ENCODE assay signal across 9 cellular contexts in the genomic region with DNA sequence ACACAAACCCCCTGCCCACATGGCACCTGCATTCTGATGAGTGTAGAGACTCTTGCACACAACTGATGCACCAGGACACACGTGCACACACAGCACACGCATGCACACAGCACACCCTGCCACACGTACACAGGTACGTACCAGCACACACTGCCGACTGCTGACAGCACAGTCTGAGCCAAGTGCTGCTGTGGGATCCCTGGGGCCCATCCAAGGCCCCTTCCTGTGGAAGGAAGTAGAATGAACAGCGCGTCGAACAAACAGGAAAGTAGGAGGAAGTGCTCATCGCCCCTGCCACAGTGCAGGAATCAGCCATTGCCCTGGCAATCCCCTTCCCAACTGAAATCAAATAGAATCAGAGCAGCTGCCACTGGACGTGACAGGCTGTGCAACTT. TPM values are rescaled to one million over a fixed set of nuclear protein-coding genes. Genes with fewer than 3 reads are reported as not detected.
DNase-seq lines count a peak whose midpoint lies in the region; ATAC-seq, FAIRE-seq and TF ChIP-seq lines count a peak whose summit lies in the region.
"Had no signal": no experiment of that assay in that cellular context is flagged by ENCODE, and none has a peak within 500 bp of the region (broad histone marks: within the 10 kb centered on the region; RNA-seq: fewer than 3 reads in every experiment).

No MANE protein-coding gene starts in this region.

- peak; percentile 5 for DNase-seq in Ammon's horn (ENCODE audit: low spot score)
- no peak for DNase-seq in HTR-8/SVneo (ENCODE audit: insufficient read length, low spot score)
- DNase-seq in coronary artery (ENCODE audit: low spot score) = peak; percentile 50
- no peak for DNase-seq in neural crest cell (ENCODE audit: low read depth, low spot score)
- no peak for DNase-seq in RWPE1 (ENCODE audit: low spot score)
- no peak for DNase-seq in pons (ENCODE audit: low spot score)
- DNase-seq in putamen (ENCODE audit: low spot score) = no peak

- H3K27ac ChIP-seq in coronary artery (no peak overlapping the region), RWPE1 (no peak overlapping the region)

- no peaks in the 10 kb centered on the region for H3K9me3 Mint-ChIP-seq in neural crest cell

- ATAC-seq in GM19463 (IDR thresholded peaks at IDR 0.05; ENCODE audit: unreplicated experiment) = no peak

- H3K4me3 ChIP-seq in coronary artery = no peak overlapping the region

- H3K4me1 Mint-ChIP-seq in neural crest cell = peaks cover 27% of the 10 kb centered on the region

- TF ChIP-seq CTCF in coronary artery (IDR thresholded peaks at IDR 0.05) (no peak), neural crest cell (conservative IDR thresholded peaks at IDR 0.05) (no peak), RWPE1 (conservative IDR thresholded peaks at IDR 0.05; ENCODE audit: low read depth) (no peak)

- peak overlapping the region; percentile 77 for H3K27ac Mint-ChIP-seq in neural crest cell (ENCODE audit: unreplicated experiment)

- POLR2A ChIA-PET in RWPE1 (lab: Yijun Ruan, JAX; ENCODE audit: low non-redundant PET) = no interaction called here

- peak; percentile 36 for FAIRE-seq in HTR-8/SVneo (lab: Jason Lieb, UNC)
- FAIRE-seq: colon had no signal

- H3K27me3 Mint-ChIP-seq in neural crest cell (ENCODE audit: low read depth) = no peaks in the 10 kb centered on the region

- no peak overlapping the region for H3K4me3 Mint-ChIP-seq in neural crest cell

- CTCF ChIA-PET in RWPE1 (lab: Yijun Ruan, JAX) = no interaction called here

- no peaks in the 10 kb centered on the region for H3K36me3 Mint-ChIP-seq in neural crest cell (ENCODE audit: low read depth)

RNA-seq across cellular contexts. Expression of a gene that starts 57.9 kb away (rescaled TPM):
- total RNA-seq in neural crest cell = 10.3 and 14.1 TPM in 2 replicates

Comparison
In these comparisons a context has a peak if more than half of its experiments do, and no peak if none do; other contexts are left out.
1. DNase-seq: peak in Ammon's horn (single experiment) and coronary artery (single experiment); none in HTR-8/SVneo (single experiment), neural crest cell (single experiment), RWPE1 (single experiment), pons (single experiment) and putamen (single experiment).